In the genomic region with DNA sequence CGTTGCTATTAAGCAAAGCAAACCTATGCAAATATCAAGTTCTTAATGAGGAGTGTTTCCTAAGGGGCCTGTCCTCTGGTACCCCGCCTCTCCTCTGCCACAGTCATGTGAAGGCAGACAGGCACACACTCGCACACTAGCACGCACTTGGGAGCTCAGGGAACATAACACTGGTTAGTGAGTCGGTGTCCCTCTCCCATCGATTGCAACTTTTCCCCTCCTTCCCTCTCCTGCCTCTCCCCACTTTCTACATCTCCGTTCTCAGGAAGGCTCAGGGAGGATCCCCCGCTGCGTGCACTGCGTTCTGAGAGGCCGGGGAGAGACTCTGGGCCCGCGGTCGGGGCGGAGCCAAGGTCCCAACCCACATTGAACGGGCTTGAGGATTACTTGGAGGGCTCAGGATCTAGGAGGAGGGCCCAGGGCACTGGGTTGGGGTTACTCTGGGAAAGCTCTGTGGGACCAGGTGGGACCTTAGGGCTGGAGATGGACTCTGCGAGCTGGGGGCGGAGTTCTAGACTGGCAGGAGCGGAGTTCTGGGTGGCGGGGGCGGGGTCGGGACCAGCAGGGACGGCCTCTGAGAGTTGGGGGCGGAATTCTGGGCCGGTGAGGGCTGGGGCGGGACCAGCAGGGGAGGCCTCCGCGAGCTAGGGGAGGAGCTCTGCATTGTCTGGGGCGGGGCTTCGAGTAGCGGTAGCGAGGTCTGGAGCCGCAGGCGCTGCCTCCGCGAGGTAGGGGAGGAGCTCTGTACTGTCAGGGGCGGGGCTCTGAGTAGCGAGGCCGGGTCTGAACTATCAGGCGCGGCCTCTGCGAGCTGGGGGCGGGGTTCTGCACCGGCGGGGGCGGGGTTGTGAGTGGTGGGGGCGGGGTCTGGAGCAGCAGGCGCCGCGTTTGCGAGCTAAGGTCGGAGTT, we compare ENCODE assay signal across 1 cellular context.
A peak's percentile ranks its signal among the peaks of the same experiment; 100 is the strongest.
TF ChIP-seq lines count a peak whose summit lies in the region.

No MANE protein-coding gene starts in this region.

TF ChIP-seq in K562, 482 proteins besides CTCF, POLR2A, EP300 and RAD21 (continued from another document and continues in another):
- TF ChIP-seq TEAD1 (CRISPR knock-in tag; IDR thresholded peaks at IDR 0.05) = no peak
- TF ChIP-seq DNMT1 (IDR thresholded peaks at IDR 0.05) = no peak
- no peak for TF ChIP-seq TCF3 (CRISPR knock-in tag; IDR thresholded peaks at IDR 0.05)
- TF ChIP-seq HMG20A (CRISPR knock-in tag; conservative IDR thresholded peaks at IDR 0.05) = no peak
- TF ChIP-seq SMAD4 (CRISPR knock-in tag; conservative IDR thresholded peaks at IDR 0.05) = no peak
- no peak for TF ChIP-seq NELFE (IDR thresholded peaks at IDR 0.05; ENCODE audit: insufficient read depth, insufficient read length)
- TF ChIP-seq NFE2L1 (tag; IDR thresholded peaks at IDR 0.05; ENCODE audit: borderline replicate concordance, low read depth) = no peak
- no peak; a peak in 1 of 4 replicates for TF ChIP-seq SIN3A (IDR thresholded peaks at IDR 0.05; ENCODE audit: borderline replicate concordance in 2 of 2, control insufficient read depth in 1 of 2, low read depth in 2 of 2, low read length in 2 of 2)
- no peak for TF ChIP-seq RREB1 (CRISPR knock-in tag; IDR thresholded peaks at IDR 0.05)
- TF ChIP-seq CREBBP (IDR thresholded peaks at IDR 0.05; ENCODE audit: low read depth, low read length) = no peak
- no peak for TF ChIP-seq RFX5 (IDR thresholded peaks at IDR 0.05; ENCODE audit: low read depth, low read length)
- no peak for TF ChIP-seq ZNF280B (CRISPR knock-in tag; IDR thresholded peaks at IDR 0.05)
- no peak for TF ChIP-seq ZFP36 (IDR thresholded peaks at IDR 0.05; ENCODE audit: low read depth, low read length, partially characterized antibody)
- no peak for TF ChIP-seq ZKSCAN3 (CRISPR knock-in tag; IDR thresholded peaks at IDR 0.05)
- no peak for TF ChIP-seq NCOA6 (IDR thresholded peaks at IDR 0.05)
- no peak for TF ChIP-seq RBM15 (IDR thresholded peaks at IDR 0.05; ENCODE audit: insufficient read depth, low read length)
- no peak for TF ChIP-seq E2F1 (CRISPR knock-in tag; IDR thresholded peaks at IDR 0.05)
- no peak for TF ChIP-seq SREBF1 (IDR thresholded peaks at IDR 0.05; ENCODE audit: borderline replicate concordance, low read depth, low read length)
- no peak for TF ChIP-seq FOXJ3 (CRISPR knock-in tag; IDR thresholded peaks at IDR 0.05)
- TF ChIP-seq KDM1A (IDR thresholded peaks at IDR 0.05) = no peak
- TF ChIP-seq BMI1 (IDR thresholded peaks at IDR 0.05; ENCODE audit: low read length) = no peak
- no peak for TF ChIP-seq ID3 (CRISPR knock-in tag; IDR thresholded peaks at IDR 0.05)
- peak; percentile 57; the same call in 1 of the 2 replicates for TF ChIP-seq ID3 (tag; IDR thresholded peaks at IDR 0.05)
- peak in 1 of 2 experiments; percentile 65 for TF ChIP-seq AFF1 (IDR thresholded peaks at IDR 0.05; ENCODE audit: low read depth in 1 of 2, partially characterized antibody in 2 of 2)
- peak; percentile 71 to 72 for TF ChIP-seq NRF1 (conservative IDR thresholded peaks at IDR 0.05 in 1 of 2, IDR thresholded peaks at IDR 0.05 in 1 of 2)
- TF ChIP-seq, protein P1, sequence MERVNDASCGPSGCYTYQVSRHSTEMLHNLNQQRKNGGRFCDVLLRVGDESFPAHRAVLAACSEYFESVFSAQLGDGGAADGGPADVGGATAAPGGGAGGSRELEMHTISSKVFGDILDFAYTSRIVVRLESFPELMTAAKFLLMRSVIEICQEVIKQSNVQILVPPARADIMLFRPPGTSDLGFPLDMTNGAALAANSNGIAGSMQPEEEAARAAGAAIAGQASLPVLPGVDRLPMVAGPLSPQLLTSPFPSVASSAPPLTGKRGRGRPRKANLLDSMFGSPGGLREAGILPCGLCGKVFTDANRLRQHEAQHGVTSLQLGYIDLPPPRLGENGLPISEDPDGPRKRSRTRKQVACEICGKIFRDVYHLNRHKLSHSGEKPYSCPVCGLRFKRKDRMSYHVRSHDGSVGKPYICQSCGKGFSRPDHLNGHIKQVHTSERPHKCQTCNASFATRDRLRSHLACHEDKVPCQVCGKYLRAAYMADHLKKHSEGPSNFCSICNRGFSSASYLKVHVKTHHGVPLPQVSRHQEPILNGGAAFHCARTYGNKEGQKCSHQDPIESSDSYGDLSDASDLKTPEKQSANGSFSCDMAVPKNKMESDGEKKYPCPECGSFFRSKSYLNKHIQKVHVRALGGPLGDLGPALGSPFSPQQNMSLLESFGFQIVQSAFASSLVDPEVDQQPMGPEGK (CRISPR knock-in tag; IDR thresholded peaks at IDR 0.05; ENCODE audit: borderline replicate concordance) = no peak
- no peak for TF ChIP-seq TCFL5 (CRISPR knock-in tag; conservative IDR thresholded peaks at IDR 0.05)
- no peak for TF ChIP-seq PHF21A (IDR thresholded peaks at IDR 0.05; ENCODE audit: borderline replicate concordance, low read depth)
- no peak for TF ChIP-seq FOXJ2 (tag; IDR thresholded peaks at IDR 0.05)
- no peak for TF ChIP-seq PYGO2 (tag; IDR thresholded peaks at IDR 0.05)
- 0 out of 2 replicates have a peak, but pooled peaks have one; percentile 13 for TF ChIP-seq ELF4 (CRISPR knock-in tag; IDR thresholded peaks at IDR 0.05)
- no peak for TF ChIP-seq ETV1 (tag; conservative IDR thresholded peaks at IDR 0.05; ENCODE audit: low read depth)
- 0 out of 2 replicates have a peak, but pooled peaks have one; percentile 33 for TF ChIP-seq CBFB (CRISPR knock-in tag; IDR thresholded peaks at IDR 0.05)
- no peak for TF ChIP-seq RCOR1 (IDR thresholded peaks at IDR 0.05; ENCODE audit: borderline replicate concordance in 1 of 2, low read depth in 2 of 2, low read length in 2 of 2)
- peak; percentile 26; the same call in 1 of the 2 replicates for TF ChIP-seq ESRRA (IDR thresholded peaks at IDR 0.05; ENCODE audit: borderline replicate concordance, low read depth)
- TF ChIP-seq USF1 (CRISPR knock-in tag; IDR thresholded peaks at IDR 0.05) = peak; percentile 57; the same call in 1 of the 2 replicates
- no peak for TF ChIP-seq PRMT5 (CRISPR knock-in tag; IDR thresholded peaks at IDR 0.05)
- no peak for TF ChIP-seq ZNF668 (CRISPR knock-in tag; IDR thresholded peaks at IDR 0.05)
- TF ChIP-seq ZNF143 (CRISPR knock-in tag; IDR thresholded peaks at IDR 0.05) = no peak
- TF ChIP-seq ZNF77 (CRISPR knock-in tag; IDR thresholded peaks at IDR 0.05) = no peak
- TF ChIP-seq ZNF134 (CRISPR knock-in tag; conservative IDR thresholded peaks at IDR 0.05) = no peak
- no peak for TF ChIP-seq ZFP30 (CRISPR knock-in tag; IDR thresholded peaks at IDR 0.05; ENCODE audit: borderline replicate concordance)
- TF ChIP-seq ZNF785 (CRISPR knock-in tag; IDR thresholded peaks at IDR 0.05) = no peak
- TF ChIP-seq TRIM28 (IDR thresholded peaks at IDR 0.05) = 0 out of 2 replicates have a peak, but pooled peaks have one; percentile 21
- TF ChIP-seq NFE2 (IDR thresholded peaks at IDR 0.05; ENCODE audit: low read depth) = no peak
- TF ChIP-seq KAT2B (IDR thresholded peaks at IDR 0.05; ENCODE audit: low read depth, low read length) = no peak
- TF ChIP-seq POLR3G (IDR thresholded peaks at IDR 0.05; ENCODE audit: extremely low read depth, insufficient read length, insufficient replicate concordance) = no peak
